9 cellular contexts compared by ENCODE assay signal in the genomic region with DNA sequence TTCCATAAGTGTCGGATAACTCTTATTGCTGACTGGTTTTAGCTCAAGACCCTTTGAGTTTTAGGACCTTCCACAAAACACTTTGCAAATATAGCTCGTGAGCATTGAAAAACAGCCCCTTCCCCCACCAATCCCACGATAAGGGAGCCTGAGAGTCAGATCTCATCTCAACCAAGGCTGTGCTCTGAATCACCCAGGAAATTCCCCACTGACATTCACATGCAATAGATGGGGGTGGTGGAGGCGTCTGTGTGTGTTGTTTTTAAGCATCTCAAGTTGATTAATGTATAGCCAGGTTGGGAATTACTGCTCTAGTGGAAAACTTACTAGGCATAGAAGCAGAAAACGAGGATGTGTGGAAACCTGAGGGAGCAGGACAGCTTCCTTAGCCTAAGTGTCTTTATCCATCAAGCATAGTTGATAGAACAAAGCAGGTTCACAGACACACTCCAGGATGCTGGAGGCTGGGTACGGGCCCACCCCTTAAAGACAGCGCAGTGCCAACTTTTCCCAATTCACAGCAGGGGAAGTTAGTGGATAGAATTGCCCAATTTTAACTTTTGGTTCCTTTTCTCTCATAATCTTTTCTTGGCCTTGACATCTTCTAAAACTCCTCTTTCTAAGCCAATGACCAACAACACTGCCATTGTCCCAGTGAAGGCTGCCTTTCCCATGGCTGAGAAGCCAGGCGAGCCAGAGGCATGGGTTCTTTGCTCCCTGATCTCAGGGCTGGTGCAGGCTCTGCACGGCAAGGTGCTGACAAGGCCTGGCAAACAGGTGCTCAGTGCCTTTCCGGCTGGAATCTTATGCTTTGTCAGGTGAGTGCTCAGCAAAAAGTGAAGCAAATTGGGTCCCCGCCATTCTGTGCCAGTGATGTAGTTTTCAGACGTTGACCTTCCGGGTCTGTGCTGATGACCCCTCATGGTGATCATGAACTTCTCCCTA.
A peak's percentile ranks its signal among the peaks of the same experiment; 100 is the strongest.
DNase-seq lines count a peak whose midpoint lies in the region; ATAC-seq and TF ChIP-seq lines count a peak whose summit lies in the region.
"Had no signal": no experiment of that assay in that cellular context is flagged by ENCODE, and none has a peak within 500 bp of the region (broad histone marks: within the 10 kb centered on the region; RNA-seq: fewer than 3 reads in every experiment).

No MANE protein-coding gene starts in this region.

- 77 to 85% methylated on average over 13 of the region's 13 CpGs for WGBS in tibial nerve, 2 donors

- H3K36me3 Mint-ChIP-seq in chondrocyte (ENCODE audit: low read depth): peaks cover 2% of the 10 kb centered on the region

- peak; percentile 69 for ATAC-seq in HG03565 (IDR thresholded peaks at IDR 0.05; ENCODE audit: unreplicated experiment)

- no peak overlapping the region for H3K27ac Mint-ChIP-seq in chondrocyte (ENCODE audit: unreplicated experiment)

- intact Hi-C loops in cardiac septum (cut with DNase I): no loop called here

- H3K4me1 Mint-ChIP-seq in chondrocyte (ENCODE audit: low read depth): peaks cover 5% of the 10 kb centered on the region

- no peaks in the 10 kb centered on the region for H3K4me1 ChIP-seq in tibial nerve

- DNase-seq in stimulated activated naive CD4-positive, alpha-beta T cell treated with Interleukin-2 at 50 U/mL for 16 hours (lab: John Stamatoyannopoulos, UW): peak; percentile 73
- DNase-seq in stimulated activated naive CD4-positive, alpha-beta T cell (lab: John Stamatoyannopoulos, UW): no peak
- DNase-seq in dedifferentiated amniotic fluid mesenchymal stem cell (ENCODE audit: extremely low spot score) (peak; percentile 23), chondrocyte (ENCODE audit: low spot score) (no peak), tibial nerve (ENCODE audit: low spot score in 2 of 2) (no peak), hypothalamus (lab: John Stamatoyannopoulos, UW) (no peak), cardiac septum (ENCODE audit: low spot score) (no peak)
- DNase-seq: DND-41 had no signal

- H3K9me3 ChIP-seq in tibial nerve: peaks cover 0 to 30% (median 0%) of the 10 kb centered on the region in 4 donors

- no peak overlapping the region for H3K4me3 ChIP-seq in tibial nerve

- H3K27ac ChIP-seq in tibial nerve: no peak overlapping the region

- no peak for TF ChIP-seq POLR2A in tibial nerve (IDR thresholded peaks at IDR 0.05)

- H3K27me3 Mint-ChIP-seq in chondrocyte (ENCODE audit: low read depth): no peaks in the 10 kb centered on the region

- H3K4me3 Mint-ChIP-seq in chondrocyte (ENCODE audit: unreplicated experiment): no peak overlapping the region

- peaks cover 12% of the 10 kb centered on the region for H3K9me3 Mint-ChIP-seq in chondrocyte (ENCODE audit: low read depth)

- no peaks in the 10 kb centered on the region for H3K36me3 ChIP-seq in tibial nerve

- no peak for TF ChIP-seq EP300 in tibial nerve (IDR thresholded peaks at IDR 0.05)

- peaks cover 0 to 5% of the 10 kb centered on the region in 2 donors for H3K27me3 ChIP-seq in tibial nerve

- TF ChIP-seq CTCF in chondrocyte (IDR thresholded peaks at IDR 0.05): no peak
- no peak for TF ChIP-seq CTCF in tibial nerve (IDR thresholded peaks at IDR 0.05)

Comparison
In these comparisons a context has a peak if more than half of its experiments do, and no peak if none do; other contexts are left out.
1. DNase-seq: peak in stimulated activated naive CD4-positive, alpha-beta T cell treated with Interleukin-2 at 50 U/mL for 16 hours (single experiment) and dedifferentiated amniotic fluid mesenchymal stem cell (single experiment); none in stimulated activated naive CD4-positive, alpha-beta T cell (0 of 6), chondrocyte (single experiment), tibial nerve (0 of 2), hypothalamus (0 of 51) and cardiac septum (single experiment).